Comparison of ENCODE assay signal across 15 cellular contexts in the genomic region with DNA sequence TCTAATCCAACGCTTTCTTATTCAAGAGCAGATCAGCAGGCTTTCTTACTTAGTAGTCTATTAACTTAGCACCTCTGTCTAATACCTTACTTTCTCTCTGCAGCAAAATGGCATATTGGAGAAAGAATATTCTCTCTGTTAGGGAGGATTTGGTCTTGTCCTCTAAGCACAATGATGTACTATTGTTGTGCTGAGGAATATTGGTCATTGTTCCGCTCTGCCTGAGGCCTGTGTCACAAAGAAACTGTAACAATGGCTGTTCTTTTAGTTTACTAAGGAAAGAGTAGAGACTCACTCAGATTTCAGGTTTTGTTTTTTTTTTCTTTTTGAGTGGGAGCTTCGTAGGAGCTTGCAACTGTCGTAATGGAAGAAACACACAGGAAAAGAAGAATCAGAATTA.
DNase-seq lines count a peak whose midpoint lies in the region; ATAC-seq lines count a peak whose summit lies in the region.
"Had no signal": no experiment of that assay in that cellular context is flagged by ENCODE, and none has a peak within 500 bp of the region (broad histone marks: within the 10 kb centered on the region; RNA-seq: fewer than 3 reads in every experiment).

No MANE protein-coding gene starts in this region.

- H3K79me2 ChIP-seq in Karpas-422 (ENCODE audit: low read length) = no peaks in the 10 kb centered on the region

- H3K36me3 Mint-ChIP-seq in immature natural killer cell = no peaks in the 10 kb centered on the region

- ATAC-seq in GM19023 (IDR thresholded peaks at IDR 0.05; ENCODE audit: unreplicated experiment) = no peak
- ATAC-seq: HepG2 had no signal

- peak overlapping the region; percentile 98 for H2AFZ ChIP-seq in Karpas-422 (ENCODE audit: low read length)

- H3K4me3 ChIP-seq in Karpas-422 (ENCODE audit: low read length) = no peak overlapping the region
- H3K4me3 ChIP-seq: Peyer's patch had no signal

- peaks cover 7% of the 10 kb centered on the region for H3K4me1 ChIP-seq in Karpas-422 (ENCODE audit: low read length)
- H3K4me1 ChIP-seq: Peyer's patch had no signal

- no peaks in the 10 kb centered on the region for H3K27me3 ChIP-seq in Karpas-422 (ENCODE audit: low read length)
- H3K27me3 ChIP-seq: Peyer's patch had no signal

- H3K27ac ChIP-seq in Karpas-422 (ENCODE audit: low read length) = no peak overlapping the region
- H3K27ac ChIP-seq in caudate nucleus (ENCODE audit: low read depth, low read length) = peak overlapping the region; percentile 8
- peak overlapping the region; percentile 69 for H3K27ac ChIP-seq in temporal lobe (ENCODE audit: low read depth, low read length)
- H3K27ac ChIP-seq: Peyer's patch had no signal

- no peaks in the 10 kb centered on the region for H4K20me1 ChIP-seq in Karpas-422 (ENCODE audit: insufficient read depth, low read depth, low read length)

- no peak overlapping the region for H3K4me3 Mint-ChIP-seq in immature natural killer cell
- H3K4me3 Mint-ChIP-seq: HFFc6 had no signal

- H3K27me3 Mint-ChIP-seq in immature natural killer cell (ENCODE audit: low read depth in 3 of 3) = no peaks in the 10 kb centered on the region

- peaks cover 4 to 34% (median 14%) of the 10 kb centered on the region in 6 donors for H3K9me3 Mint-ChIP-seq in immature natural killer cell

- no peak overlapping the region for H3K9ac ChIP-seq in Karpas-422 (ENCODE audit: low read length)

- H3K27ac Mint-ChIP-seq in immature natural killer cell = no peak overlapping the region
- H3K27ac Mint-ChIP-seq: HFFc6 had no signal

- H3K9me3 ChIP-seq in Karpas-422 (ENCODE audit: low read length) = no peaks in the 10 kb centered on the region
- H3K9me3 ChIP-seq: Peyer's patch had no signal

- H3K36me3 ChIP-seq in Karpas-422 (ENCODE audit: insufficient read depth, low read length) = no peaks in the 10 kb centered on the region
- H3K36me3 ChIP-seq: Peyer's patch had no signal

- H3K4me1 Mint-ChIP-seq in immature natural killer cell = no peaks in the 10 kb centered on the region

- peak; percentile 49 for DNase-seq in Karpas-422
- peak in 1 of 61 donors; percentile 3 for DNase-seq in caudate nucleus (lab: John Stamatoyannopoulos, UW)
- DNase-seq in medulla oblongata (ENCODE audit: extremely low spot score) = peak; percentile 76
- no peak for DNase-seq in DMS114 treated with DMSO at 0.1 percent for 48 hours (lab: John Stamatoyannopoulos, UW; ENCODE audit: unreplicated experiment)
- no peak for DNase-seq in immature natural killer cell
- DNase-seq: DMS79, HFFc6, KBM-7, MV-4-11, NCI-H1694 treated with DMSO at 0.1 percent for 48 hours, NCI-H526 treated with DMSO at 0.1 percent for 48 hours, Peyer's patch had no signal

- H3K4me2 ChIP-seq in Karpas-422 (ENCODE audit: low read depth, low read length, poor library complexity, severe bottlenecking) = no peak overlapping the region

- H3K9me2 ChIP-seq in Karpas-422 (replicated peaks; ENCODE audit: insufficient read depth, low read length) = no peaks in the 10 kb centered on the region

Comparison
In these comparisons a context has a peak if more than half of its experiments do, and no peak if none do; other contexts are left out.
1. DNase-seq: peak in Karpas-422 (single experiment) and medulla oblongata (single experiment); none in DMS114 treated with DMSO at 0.1 percent for 48 hours (single experiment) and immature natural killer cell (0 of 3).